ENCODE assay signal across 1 cellular context in genomic region chr11:71543866-71544265, GRCh38.
TF ChIP-seq lines count a peak whose summit lies in the region.

No MANE protein-coding gene starts in this region.

TF ChIP-seq in SK-N-SH treated with all-trans-retinoic acid at 6 μM for 48 hours, 23 proteins besides CTCF, POLR2A, EP300 and RAD21 (continued from another document):
- TF ChIP-seq ZNF565 (CRISPR knock-in tag; conservative IDR thresholded peaks at IDR 0.05; ENCODE audit: low read depth) (no peak), TCF4 (CRISPR knock-in tag; IDR thresholded peaks at IDR 0.05; ENCODE audit: borderline replicate concordance) (no peak), TOX (CRISPR knock-in tag; IDR thresholded peaks at IDR 0.05; ENCODE audit: borderline replicate concordance) (no peak), CSDC2 (CRISPR knock-in tag; IDR thresholded peaks at IDR 0.05) (no peak)
- TF ChIP-seq, protein P1, sequence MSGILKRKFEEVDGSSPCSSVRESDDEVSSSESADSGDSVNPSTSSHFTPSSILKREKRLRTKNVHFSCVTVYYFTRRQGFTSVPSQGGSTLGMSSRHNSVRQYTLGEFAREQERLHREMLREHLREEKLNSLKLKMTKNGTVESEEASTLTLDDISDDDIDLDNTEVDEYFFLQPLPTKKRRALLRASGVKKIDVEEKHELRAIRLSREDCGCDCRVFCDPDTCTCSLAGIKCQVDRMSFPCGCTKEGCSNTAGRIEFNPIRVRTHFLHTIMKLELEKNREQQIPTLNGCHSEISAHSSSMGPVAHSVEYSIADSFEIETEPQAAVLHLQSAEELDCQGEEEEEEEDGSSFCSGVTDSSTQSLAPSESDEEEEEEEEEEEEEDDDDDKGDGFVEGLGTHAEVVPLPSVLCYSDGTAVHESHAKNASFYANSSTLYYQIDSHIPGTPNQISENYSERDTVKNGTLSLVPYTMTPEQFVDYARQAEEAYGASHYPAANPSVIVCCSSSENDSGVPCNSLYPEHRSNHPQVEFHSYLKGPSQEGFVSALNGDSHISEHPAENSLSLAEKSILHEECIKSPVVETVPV (CRISPR knock-in tag; IDR thresholded peaks at IDR 0.05), result no peak
- TF ChIP-seq, protein P2, sequence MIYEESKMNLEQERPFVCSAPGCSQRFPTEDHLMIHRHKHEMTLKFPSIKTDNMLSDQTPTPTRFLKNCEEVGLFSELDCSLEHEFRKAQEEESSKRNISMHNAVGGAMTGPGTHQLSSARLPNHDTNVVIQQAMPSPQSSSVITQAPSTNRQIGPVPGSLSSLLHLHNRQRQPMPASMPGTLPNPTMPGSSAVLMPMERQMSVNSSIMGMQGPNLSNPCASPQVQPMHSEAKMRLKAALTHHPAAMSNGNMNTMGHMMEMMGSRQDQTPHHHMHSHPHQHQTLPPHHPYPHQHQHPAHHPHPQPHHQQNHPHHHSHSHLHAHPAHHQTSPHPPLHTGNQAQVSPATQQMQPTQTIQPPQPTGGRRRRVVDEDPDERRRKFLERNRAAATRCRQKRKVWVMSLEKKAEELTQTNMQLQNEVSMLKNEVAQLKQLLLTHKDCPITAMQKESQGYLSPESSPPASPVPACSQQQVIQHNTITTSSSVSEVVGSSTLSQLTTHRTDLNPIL (CRISPR knock-in tag; IDR thresholded peaks at IDR 0.05; ENCODE audit: low read depth), result no peak
- TF ChIP-seq, protein P3, sequence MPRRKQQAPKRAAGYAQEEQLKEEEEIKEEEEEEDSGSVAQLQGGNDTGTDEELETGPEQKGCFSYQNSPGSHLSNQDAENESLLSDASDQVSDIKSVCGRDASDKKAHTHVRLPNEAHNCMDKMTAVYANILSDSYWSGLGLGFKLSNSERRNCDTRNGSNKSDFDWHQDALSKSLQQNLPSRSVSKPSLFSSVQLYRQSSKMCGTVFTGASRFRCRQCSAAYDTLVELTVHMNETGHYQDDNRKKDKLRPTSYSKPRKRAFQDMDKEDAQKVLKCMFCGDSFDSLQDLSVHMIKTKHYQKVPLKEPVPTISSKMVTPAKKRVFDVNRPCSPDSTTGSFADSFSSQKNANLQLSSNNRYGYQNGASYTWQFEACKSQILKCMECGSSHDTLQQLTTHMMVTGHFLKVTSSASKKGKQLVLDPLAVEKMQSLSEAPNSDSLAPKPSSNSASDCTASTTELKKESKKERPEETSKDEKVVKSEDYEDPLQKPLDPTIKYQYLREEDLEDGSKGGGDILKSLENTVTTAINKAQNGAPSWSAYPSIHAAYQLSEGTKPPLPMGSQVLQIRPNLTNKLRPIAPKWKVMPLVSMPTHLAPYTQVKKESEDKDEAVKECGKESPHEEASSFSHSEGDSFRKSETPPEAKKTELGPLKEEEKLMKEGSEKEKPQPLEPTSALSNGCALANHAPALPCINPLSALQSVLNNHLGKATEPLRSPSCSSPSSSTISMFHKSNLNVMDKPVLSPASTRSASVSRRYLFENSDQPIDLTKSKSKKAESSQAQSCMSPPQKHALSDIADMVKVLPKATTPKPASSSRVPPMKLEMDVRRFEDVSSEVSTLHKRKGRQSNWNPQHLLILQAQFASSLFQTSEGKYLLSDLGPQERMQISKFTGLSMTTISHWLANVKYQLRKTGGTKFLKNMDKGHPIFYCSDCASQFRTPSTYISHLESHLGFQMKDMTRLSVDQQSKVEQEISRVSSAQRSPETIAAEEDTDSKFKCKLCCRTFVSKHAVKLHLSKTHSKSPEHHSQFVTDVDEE (CRISPR knock-in tag; IDR thresholded peaks at IDR 0.05), result no peak
TF ChIP-seq in SK-N-SH treated with all-trans-retinoic acid at 6 μM for 48 hours: peak in this region for 0.
